In the genomic region with DNA sequence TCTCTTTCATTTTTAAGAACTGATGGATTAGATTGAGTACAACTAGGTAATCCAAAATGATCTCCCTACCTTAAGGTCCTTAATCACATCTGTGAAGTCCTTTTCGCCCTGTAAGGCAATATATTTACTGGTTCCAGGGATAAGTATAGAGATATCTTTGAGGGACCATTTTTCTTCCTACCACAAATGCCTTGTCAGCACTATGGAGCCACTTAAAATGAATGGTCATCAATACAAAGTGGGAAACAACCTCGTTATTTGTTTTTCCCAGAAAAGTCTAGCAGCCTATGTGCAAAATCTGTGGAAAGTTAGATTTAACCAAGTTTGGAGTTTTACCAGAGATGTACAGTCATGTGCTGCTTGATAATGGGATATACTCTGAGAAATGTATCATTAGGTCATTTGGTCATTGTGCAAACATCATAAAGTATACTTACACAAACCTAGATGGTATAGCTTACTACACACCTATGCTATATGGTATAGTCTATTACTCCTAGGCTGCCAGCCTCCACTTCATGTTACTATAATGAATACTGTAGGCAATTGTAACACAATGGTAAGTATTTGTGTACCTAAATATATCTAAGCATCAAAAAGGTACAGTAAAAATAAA, we compare ENCODE assay signal across 16 cellular contexts.
A peak's percentile ranks its signal among the peaks of the same experiment; 100 is the strongest.
DNase-seq lines count a peak whose midpoint lies in the region; ATAC-seq, FAIRE-seq and TF ChIP-seq lines count a peak whose summit lies in the region.
"Had no signal": no experiment of that assay in that cellular context is flagged by ENCODE, and none has a peak within 500 bp of the region (broad histone marks: within the 10 kb centered on the region; RNA-seq: fewer than 3 reads in every experiment).

No MANE protein-coding gene starts in this region.

- no peak overlapping the region for H3K4me3 Mint-ChIP-seq in activated T-helper 17 cell treated with anti-CD3 and anti-CD28 coated beads, Interleukin-2, amount 50 U/mL, for 72 hours
- H3K4me3 Mint-ChIP-seq: GM23338, H9 had no signal

- peaks cover 25% of the 10 kb centered on the region for H3K9me3 Mint-ChIP-seq in activated T-helper 17 cell treated with anti-CD3 and anti-CD28 coated beads, Interleukin-2, amount 50 U/mL, for 72 hours
- H3K9me3 Mint-ChIP-seq: GM23338 had no signal

- H3K9me1 ChIP-seq in K562 (ENCODE audit: control insufficient read depth, insufficient read depth, low read length): no peaks in the 10 kb centered on the region

- no peaks in the 10 kb centered on the region for H3K36me3 Mint-ChIP-seq in activated T-helper 17 cell treated with anti-CD3 and anti-CD28 coated beads, Interleukin-2, amount 50 U/mL, for 72 hours (ENCODE audit: low read depth)
- H3K36me3 Mint-ChIP-seq: CD4-positive, alpha-beta memory T cell had no signal

- intact Hi-C loops in HepG2 (cut with micrococcal nuclease; ENCODE audit: unreplicated experiment) (loop anchor here (10.0 kb wide), 1 partner anchor 64 kb away; no protein-coding TSS in a partner anchor), right lobe of liver (cut with DNase I) (no loop called here), K562 (cut with micrococcal nuclease) (no loop called here)

- CTCF ChIA-PET in HepG2 (lab: Yijun Ruan, JAX; ENCODE audit: low intra/inter-chr PET ratio, low total read pairs): no interaction called here
- CTCF ChIA-PET in K562 (lab: Yijun Ruan, JAX; ENCODE audit: low intra/inter-chr PET ratio): no interaction called here

- no peak overlapping the region for H3K4me3 ChIP-seq in HepG2 (replicated peaks in 1 of 3; ENCODE audit: insufficient read depth in 1 of 3, low read depth in 2 of 3, low read length in 3 of 3)
- H3K4me3 ChIP-seq in right lobe of liver: no peak overlapping the region
- no peak overlapping the region for H3K4me3 ChIP-seq in KMS-11 (IDR thresholded peaks at IDR 0.05; ENCODE audit: insufficient read depth, low read depth, low read length)
- H3K4me3 ChIP-seq in K562: no peak overlapping the region
- H3K4me3 ChIP-seq: GM23338 had no signal

- TF ChIP-seq POLR2A in HepG2 (IDR thresholded peaks at IDR 0.05; ENCODE audit: insufficient read depth in 1 of 2, low read depth in 2 of 2, low read length in 2 of 2) (no peak), right lobe of liver (IDR thresholded peaks at IDR 0.05) (no peak), K562 (conservative IDR thresholded peaks at IDR 0.05) (no peak)

- H3K36me3 ChIP-seq in HepG2 (replicated peaks in 1 of 2; ENCODE audit: control insufficient read depth in 1 of 2, insufficient read depth in 2 of 2, low read length in 2 of 2): no peaks in the 10 kb centered on the region
- H3K36me3 ChIP-seq in right lobe of liver: no peaks in the 10 kb centered on the region
- no peaks in the 10 kb centered on the region for H3K36me3 ChIP-seq in KMS-11 (ENCODE audit: insufficient read depth)
- H3K36me3 ChIP-seq in K562 (ENCODE audit: control insufficient read depth, insufficient read depth, low read length): no peaks in the 10 kb centered on the region

- H3K4me1 ChIP-seq in HepG2 (ENCODE audit: insufficient read depth, low read length) (no peaks in the 10 kb centered on the region), right lobe of liver (no peaks in the 10 kb centered on the region), KMS-11 (ENCODE audit: low read depth, poor library complexity, severe bottlenecking) (peaks cover 38% of the 10 kb centered on the region), K562 (replicated peaks in 1 of 2; ENCODE audit: control insufficient read depth in 2 of 2, insufficient read depth in 2 of 2, low read length in 2 of 2) (no peaks in the 10 kb centered on the region)

- H4K20me1 ChIP-seq in HepG2 (ENCODE audit: insufficient read depth, low read length): no peaks in the 10 kb centered on the region
- H4K20me1 ChIP-seq in KMS-11 (ENCODE audit: insufficient read depth): no peaks in the 10 kb centered on the region
- no peaks in the 10 kb centered on the region for H4K20me1 ChIP-seq in K562 (replicated peaks; ENCODE audit: control insufficient read depth, insufficient read depth, low read length)

- no peak overlapping the region for H3K27ac ChIP-seq in HepG2 (ENCODE audit: extremely low read length, insufficient read depth, low read length)
- no peak overlapping the region for H3K27ac ChIP-seq in right lobe of liver
- H3K27ac ChIP-seq in KMS-11: peak overlapping the region; percentile 62
- no peak overlapping the region for H3K27ac ChIP-seq in K562 (ENCODE audit: extremely low read depth, low read depth, low read length)

- WGBS in HepG2 (ENCODE audit: low lambda C conversion rate): 0% methylated on average over 2 of the region's 2 CpGs
- WGBS in right lobe of liver (ENCODE audit: insufficient coverage, low coverage, low lambda C conversion rate, missing lambda C conversion rate): 51% methylated on average over 2 of the region's 2 CpGs
- WGBS in K562 (ENCODE audit: insufficient coverage, low coverage, missing lambda C conversion rate): 0% methylated on average over 2 of the region's 2 CpGs

- H3K27me3 ChIP-seq in HepG2 (ENCODE audit: control insufficient read depth in 1 of 2, insufficient read depth in 2 of 2, low read length in 2 of 2): no peaks in the 10 kb centered on the region
- H3K27me3 ChIP-seq in right lobe of liver: no peaks in the 10 kb centered on the region
- no peaks in the 10 kb centered on the region for H3K27me3 ChIP-seq in KMS-11 (ENCODE audit: insufficient read depth, low read depth)
- no peaks in the 10 kb centered on the region for H3K27me3 ChIP-seq in K562 (ENCODE audit: control insufficient read depth in 2 of 2, insufficient read depth in 2 of 2, low read length in 2 of 2)

- no peak overlapping the region for H3K4me2 ChIP-seq in HepG2 (ENCODE audit: low read depth, low read length)
- peak overlapping the region; percentile 69 for H3K4me2 ChIP-seq in KMS-11
- no peak overlapping the region for H3K4me2 ChIP-seq in K562 (ENCODE audit: insufficient read depth, low read length)
- H3K4me2 ChIP-seq: GM23338 had no signal

- H3K9ac ChIP-seq in HepG2 (ENCODE audit: insufficient read depth, low read depth, low read length) (no peak overlapping the region), KMS-11 (no peak overlapping the region), K562 (ENCODE audit: insufficient read depth in 1 of 2, low read depth in 2 of 2, low read length in 2 of 2) (no peak overlapping the region)

- no peak overlapping the region for H3K27ac Mint-ChIP-seq in activated T-helper 17 cell treated with anti-CD3 and anti-CD28 coated beads, Interleukin-2, amount 50 U/mL, for 72 hours
- H3K27ac Mint-ChIP-seq: GM23338, H9 had no signal

- H2AFZ ChIP-seq in HepG2 (ENCODE audit: low read length) (no peak overlapping the region), KMS-11 (ENCODE audit: low read depth) (peak overlapping the region; percentile 38), K562 (ENCODE audit: low read depth, low read length) (no peak overlapping the region)
- H2AFZ ChIP-seq: GM23338 had no signal

- H3K79me2 ChIP-seq in HepG2 (ENCODE audit: insufficient read depth, low read length) (no peaks in the 10 kb centered on the region), KMS-11 (ENCODE audit: insufficient read depth, low read depth) (no peaks in the 10 kb centered on the region), K562 (ENCODE audit: control insufficient read depth, insufficient read depth, low read length) (no peaks in the 10 kb centered on the region)

- TF ChIP-seq CTCF in HepG2 (CRISPR knock-in tag; IDR thresholded peaks at IDR 0.05) (no peak), right lobe of liver (IDR thresholded peaks at IDR 0.05) (no peak), KMS-11 (conservative IDR thresholded peaks at IDR 0.05; ENCODE audit: low read depth, low read length) (no peak), K562 (IDR thresholded peaks at IDR 0.05 in 2 of 3, conservative IDR thresholded peaks at IDR 0.05 in 1 of 3; ENCODE audit: insufficient read depth in 2 of 3, low read depth in 1 of 3, low read length in 3 of 3) (no peak)

- POLR2A ChIA-PET in HepG2 (lab: Yijun Ruan, JAX) (no interaction called here), K562 (lab: Yijun Ruan, JAX) (no interaction called here)

- H3K9me3 ChIP-seq in HepG2 (ENCODE audit: low read length) (no peaks in the 10 kb centered on the region), right lobe of liver (no peaks in the 10 kb centered on the region), K562 (replicated peaks; ENCODE audit: control insufficient read depth, insufficient read depth, low read depth, low read length) (no peaks in the 10 kb centered on the region)

- TF ChIP-seq RAD21 in HepG2 (CRISPR knock-in tag; IDR thresholded peaks at IDR 0.05) (no peak), K562 (CRISPR knock-in tag; conservative IDR thresholded peaks at IDR 0.05 in 1 of 2, IDR thresholded peaks at IDR 0.05 in 1 of 2) (no peak)

- FAIRE-seq in HepG2 (lab: Jason Lieb, UNC): no peak
- no peak for FAIRE-seq in K562 (lab: Jason Lieb, UNC)
- FAIRE-seq: GM12891, GM18507 had no signal

- ATAC-seq in HepG2: no peak
- ATAC-seq in right lobe of liver: no peak
- no peak for ATAC-seq in K562
- no peak for ATAC-seq in activated T-helper 17 cell treated with anti-CD3 and anti-CD28 coated beads, Interleukin-2, amount 50 U/mL, for 72 hours (replicated peaks)
- ATAC-seq: GM23338, HCT116 had no signal

- DNase-seq in HepG2 (ENCODE audit: low spot score): no peak
- DNase-seq in right lobe of liver: no peak
- DNase-seq in K562 (ENCODE audit: extremely low read depth in 1 of 4, low spot score in 3 of 4): no peak
- no peak for DNase-seq in inferior parietal cortex (ENCODE audit: extremely low spot score)
- DNase-seq: 8988T; C1 segment of cervical spinal cord; CD4-positive, alpha-beta memory T cell; DMS79 treated with DMSO at 0.1 percent for 48 hours; GF-D8; H9 had no signal

- H3K27me3 Mint-ChIP-seq in activated T-helper 17 cell treated with anti-CD3 and anti-CD28 coated beads, Interleukin-2, amount 50 U/mL, for 72 hours: no peaks in the 10 kb centered on the region
- H3K27me3 Mint-ChIP-seq: CD4-positive, alpha-beta memory T cell had no signal

- BruUV-seq in HepG2 (replicated peaks; lab: Mats Ljungman, UMichigan) (no TSS peak), K562 (replicated peaks; lab: Mats Ljungman, UMichigan) (no TSS peak)

- no peaks in the 10 kb centered on the region for H3K4me1 Mint-ChIP-seq in activated T-helper 17 cell treated with anti-CD3 and anti-CD28 coated beads, Interleukin-2, amount 50 U/mL, for 72 hours
- H3K4me1 Mint-ChIP-seq: CD4-positive, alpha-beta memory T cell had no signal

- in situ Hi-C loops in HepG2 (cut with HindIII; ENCODE audit: extremely low pct_ligation_motif_present, low pct_unique_long_range_greater_than_20kb): no loop called here
- in situ Hi-C loops in K562 (cut with MboI): no loop called here

- TF ChIP-seq EP300 in HepG2 (IDR thresholded peaks at IDR 0.05; ENCODE audit: low read depth in 2 of 2, low read length in 2 of 2) (no peak), HepG2 (CRISPR knock-in tag; IDR thresholded peaks at IDR 0.05; ENCODE audit: borderline replicate concordance) (no peak), K562 (IDR thresholded peaks at IDR 0.05; ENCODE audit: low read length) (no peak)

TF ChIP-seq in HepG2, 621 proteins besides CTCF, POLR2A, EP300 and RAD21 (continues in another document):
- TF ChIP-seq MAFF (IDR thresholded peaks at IDR 0.05; ENCODE audit: low read depth, low read length) (peak; percentile 86), MAFK (conservative IDR thresholded peaks at IDR 0.05 in 1 of 2, IDR thresholded peaks at IDR 0.05 in 1 of 2; ENCODE audit: low read length in 2 of 2) (peak; percentile 61 to 87)

TF ChIP-seq in K562, 482 proteins besides CTCF, POLR2A, EP300 and RAD21 (continues in another document):
- no peak for TF ChIP-seq ZNF76 (CRISPR knock-in tag; IDR thresholded peaks at IDR 0.05; ENCODE audit: borderline replicate concordance)
- no peak for TF ChIP-seq ZNF354B (CRISPR knock-in tag; IDR thresholded peaks at IDR 0.05)
